ENCODE assay signal across 8 cellular contexts in the genomic region with DNA sequence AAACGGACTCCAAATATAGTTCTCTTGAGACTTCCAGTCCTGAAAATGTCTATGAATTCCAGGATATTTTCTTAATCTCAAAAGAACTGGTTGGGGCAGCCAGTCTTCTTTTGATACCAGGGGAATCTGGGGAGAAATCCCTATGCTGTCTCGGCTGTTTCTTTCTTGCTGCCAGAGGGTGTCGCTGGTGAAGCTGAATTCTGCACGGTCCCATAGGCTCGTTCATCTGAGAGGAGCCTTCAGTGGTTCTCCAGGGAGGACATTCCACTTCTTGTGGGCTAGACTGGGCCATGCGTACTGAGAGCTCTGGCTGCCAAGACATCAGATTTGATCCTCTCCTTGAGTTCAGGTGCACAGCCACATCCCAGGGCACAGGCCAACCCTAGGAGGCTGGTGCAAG.
DNase-seq lines count a peak whose midpoint lies in the region; ATAC-seq, FAIRE-seq and TF ChIP-seq lines count a peak whose summit lies in the region.

No MANE protein-coding gene starts in this region.

- intact Hi-C loops in K562 (cut with micrococcal nuclease), result loop anchor here (5.0 kb wide), 1 partner anchor 53 kb away; no protein-coding TSS in a partner anchor

- H3K27me3 ChIP-seq in HL-60 (ENCODE audit: insufficient read depth, poor library complexity, severe bottlenecking) (peaks cover 5% of the 10 kb centered on the region), K562 (ENCODE audit: control insufficient read depth in 2 of 2, insufficient read depth in 2 of 2, low read length in 2 of 2) (no peaks in the 10 kb centered on the region), kidney epithelial cell (ENCODE audit: control insufficient read depth, insufficient read depth, low read length) (no peaks in the 10 kb centered on the region)

- peak; percentile 67 for TF ChIP-seq CTCF in AG10803 (conservative IDR thresholded peaks at IDR 0.05; ENCODE audit: low read length)
- peak; percentile 15 for TF ChIP-seq CTCF in HL-60 (IDR thresholded peaks at IDR 0.05; ENCODE audit: insufficient read depth, low read length)
- peak; percentile 48 to 61 (median 50) for TF ChIP-seq CTCF in K562 (IDR thresholded peaks at IDR 0.05 in 2 of 3, conservative IDR thresholded peaks at IDR 0.05 in 1 of 3; ENCODE audit: insufficient read depth in 2 of 3, low read depth in 1 of 3, low read length in 3 of 3)
- peak; percentile 40 for TF ChIP-seq CTCF in kidney epithelial cell (IDR thresholded peaks at IDR 0.05; ENCODE audit: insufficient read depth, low read length, poor library complexity, severe bottlenecking)

- no peaks in the 10 kb centered on the region for H3K4me1 ChIP-seq in K562 (replicated peaks in 1 of 2; ENCODE audit: control insufficient read depth in 2 of 2, insufficient read depth in 2 of 2, low read length in 2 of 2)

- H3K9ac ChIP-seq in K562 (ENCODE audit: insufficient read depth in 1 of 2, low read depth in 2 of 2, low read length in 2 of 2), result no peak overlapping the region

- no peak overlapping the region for H2AFZ ChIP-seq in K562 (ENCODE audit: low read depth, low read length)

- H3K9me3 ChIP-seq in K562 (replicated peaks; ENCODE audit: control insufficient read depth, insufficient read depth, low read depth, low read length), result no peaks in the 10 kb centered on the region

- no peaks in the 10 kb centered on the region for H4K20me1 ChIP-seq in K562 (replicated peaks; ENCODE audit: control insufficient read depth, insufficient read depth, low read length)

- H3K36me3 ChIP-seq in K562 (ENCODE audit: control insufficient read depth, insufficient read depth, low read length) (no peaks in the 10 kb centered on the region), kidney epithelial cell (ENCODE audit: control insufficient read depth, insufficient read depth, low read length) (no peaks in the 10 kb centered on the region)

- peak; percentile 60 for TF ChIP-seq RAD21 in K562 (CRISPR knock-in tag; conservative IDR thresholded peaks at IDR 0.05 in 1 of 2, IDR thresholded peaks at IDR 0.05 in 1 of 2)

- TF ChIP-seq EP300 in K562 (IDR thresholded peaks at IDR 0.05; ENCODE audit: low read length), result no peak

- H3K27ac ChIP-seq in HL-60 (replicated peaks) (no peak overlapping the region), K562 (ENCODE audit: extremely low read depth, low read depth, low read length) (no peak overlapping the region)

- H3K4me3 ChIP-seq in AG10803 (ENCODE audit: low read length) (no peak overlapping the region), HL-60 (replicated peaks; ENCODE audit: insufficient read depth, low read length) (no peak overlapping the region), K562 (no peak overlapping the region), kidney epithelial cell (ENCODE audit: low read depth, low read length) (no peak overlapping the region)

- WGBS in K562 (ENCODE audit: insufficient coverage, low coverage, missing lambda C conversion rate), result 0% methylated on average over 6 of the region's 6 CpGs

- CTCF ChIA-PET in K562 (lab: Yijun Ruan, JAX; ENCODE audit: low intra/inter-chr PET ratio), result no interaction called here

- no peak for FAIRE-seq in K562 (lab: Jason Lieb, UNC)

- no peaks in the 10 kb centered on the region for H3K79me2 ChIP-seq in K562 (ENCODE audit: control insufficient read depth, insufficient read depth, low read length)

- ATAC-seq in K562 (peak; percentile 84), HG02642 (IDR thresholded peaks at IDR 0.05; ENCODE audit: poor library complexity, unreplicated experiment) (no peak)
- ATAC-seq in activated CD4-positive, CD25-positive, alpha-beta regulatory T cell treated with anti-CD3 and anti-CD28 coated beads, Interleukin-2, amount 50 U/mL, for 24 hours, result no peak

- POLR2A ChIA-PET in K562 (lab: Yijun Ruan, JAX), result no interaction called here

- no peak for TF ChIP-seq POLR2A in K562 (conservative IDR thresholded peaks at IDR 0.05)

- in situ Hi-C loops in K562 (cut with MboI), result no loop called here

- BruUV-seq in K562 (replicated peaks; lab: Mats Ljungman, UMichigan), result no TSS peak

- no peaks in the 10 kb centered on the region for H3K9me1 ChIP-seq in K562 (ENCODE audit: control insufficient read depth, insufficient read depth, low read length)

- no peak overlapping the region for H3K4me2 ChIP-seq in K562 (ENCODE audit: insufficient read depth, low read length)

- DNase-seq in AG10803 (ENCODE audit: low read depth), result peak; percentile 62
- DNase-seq in HL-60 (ENCODE audit: low read depth in 1 of 2, low spot score in 1 of 2), result peak in 1 of 2 experiments; percentile 18
- peak in 2 of 4 experiments; percentile 26 to 31 for DNase-seq in K562 (ENCODE audit: extremely low read depth in 1 of 4, low spot score in 3 of 4)
- no peak for DNase-seq in kidney epithelial cell (ENCODE audit: low read depth)
- no peak for DNase-seq in GM19240 (ENCODE audit: insufficient read length, low spot score)
- no peak for DNase-seq in cortex of kidney (lab: John Stamatoyannopoulos, UW)

TF ChIP-seq in K562, 482 proteins besides CTCF, POLR2A, EP300 and RAD21:
- no peak for TF ChIP-seq ZNF764 (CRISPR knock-in tag; IDR thresholded peaks at IDR 0.05; ENCODE audit: low read depth)
- no peak for TF ChIP-seq ARNT (IDR thresholded peaks at IDR 0.05)
- TF ChIP-seq RBM25 (IDR thresholded peaks at IDR 0.05; ENCODE audit: low read depth, low read length, severe bottlenecking), result no peak
- TF ChIP-seq, protein P1, sequence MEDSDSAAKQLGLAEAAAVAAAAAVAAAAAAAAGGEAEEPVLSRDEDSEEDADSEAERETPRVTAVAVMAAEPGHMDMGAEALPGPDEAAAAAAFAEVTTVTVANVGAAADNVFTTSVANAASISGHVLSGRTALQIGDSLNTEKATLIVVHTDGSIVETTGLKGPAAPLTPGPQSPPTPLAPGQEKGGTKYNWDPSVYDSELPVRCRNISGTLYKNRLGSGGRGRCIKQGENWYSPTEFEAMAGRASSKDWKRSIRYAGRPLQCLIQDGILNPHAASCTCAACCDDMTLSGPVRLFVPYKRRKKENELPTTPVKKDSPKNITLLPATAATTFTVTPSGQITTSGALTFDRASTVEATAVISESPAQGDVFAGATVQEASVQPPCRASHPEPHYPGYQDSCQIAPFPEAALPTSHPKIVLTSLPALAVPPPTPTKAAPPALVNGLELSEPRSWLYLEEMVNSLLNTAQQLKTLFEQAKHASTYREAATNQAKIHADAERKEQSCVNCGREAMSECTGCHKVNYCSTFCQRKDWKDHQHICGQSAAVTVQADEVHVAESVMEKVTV (CRISPR knock-in tag; IDR thresholded peaks at IDR 0.05), result 0 out of 2 replicates have a peak, but pooled peaks have one; percentile 14

Comparison
In these comparisons a context has a peak if more than half of its experiments do, and no peak if none do; other contexts are left out.
1. CTCF ChIP-seq: peak in every context shown above with its lines; median percentile 67 in AG10803; 50 in K562; 40 in kidney epithelial cell; 15 in HL-60.